In the genomic region with DNA sequence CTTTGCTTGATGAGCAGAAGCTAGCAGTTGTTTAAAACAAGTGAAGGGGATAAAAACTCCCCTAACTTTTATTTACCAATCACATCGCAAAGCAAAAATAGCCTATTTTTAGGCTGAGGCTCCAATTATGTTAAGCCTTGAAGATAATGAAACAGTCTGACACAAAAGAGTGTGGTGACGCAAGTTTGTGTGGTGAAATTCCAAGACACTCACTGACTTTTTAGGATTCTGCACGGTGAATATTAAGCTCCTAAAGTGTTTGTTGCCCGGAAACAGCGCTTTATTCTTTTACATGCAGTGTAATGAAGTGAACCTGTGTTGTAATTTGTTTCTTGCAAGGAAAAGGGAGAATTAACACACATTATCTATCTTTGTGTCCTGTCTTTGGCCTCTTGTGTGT, we compare ENCODE assay signal across 25 cellular contexts.
"Had no signal": no experiment of that assay in that cellular context is flagged by ENCODE, and none has a peak within 500 bp of the region (broad histone marks: within the 10 kb centered on the region; RNA-seq: fewer than 3 reads in every experiment).

No MANE protein-coding gene starts in this region.

- H3K4me3 Mint-ChIP-seq: effector memory CD8-positive, alpha-beta T cell; memory B cell; mesothelial cell of epicardium; naive thymus-derived CD4-positive, alpha-beta T cell; nephron; stimulated activated effector memory CD8-positive, alpha-beta T cell treated with anti-CD3 and anti-CD28 coated beads, Interleukin-12 subunit alpha, Interleukin-12 subunit beta, amount 100 ng/mL, for 72 hours; type B pancreatic cell had no signal

- H3K27ac Mint-ChIP-seq: effector memory CD8-positive, alpha-beta T cell; memory B cell; naive thymus-derived CD4-positive, alpha-beta T cell; stimulated activated effector memory CD8-positive, alpha-beta T cell treated with anti-CD3 and anti-CD28 coated beads, Interleukin-12 subunit alpha, Interleukin-12 subunit beta, amount 100 ng/mL, for 72 hours; type B pancreatic cell had no signal

- H3K4me3 ChIP-seq: esophagus squamous epithelium, lower lobe of right lung, mucosa of descending colon, prostate gland, right atrium auricular region, stomach, testis, tibial artery had no signal

- FAIRE-seq: endometrium, keratinocyte had no signal

- H3K9me3 ChIP-seq: esophagus squamous epithelium, lower lobe of right lung, mucosa of descending colon, prostate gland, right atrium auricular region, stomach, testis, tibial artery had no signal

- H3K9me3 Mint-ChIP-seq: effector memory CD8-positive, alpha-beta T cell; memory B cell; mesothelial cell of epicardium; naive thymus-derived CD4-positive, alpha-beta T cell; nephron; stimulated activated effector memory CD8-positive, alpha-beta T cell treated with anti-CD3 and anti-CD28 coated beads, Interleukin-12 subunit alpha, Interleukin-12 subunit beta, amount 100 ng/mL, for 72 hours; type B pancreatic cell had no signal

- DNase-seq: cortex of kidney; effector memory CD8-positive, alpha-beta T cell; erythroblast; esophagus squamous epithelium; foreskin melanocyte; left ventricle myocardium superior; lower lobe of right lung; mucosa of descending colon; naive thymus-derived CD4-positive, alpha-beta T cell; stimulated activated CD4-positive, alpha-beta T cell treated with anti-CD3 and anti-CD28 coated beads, Interleukin-2, amount 100 ng/mL, for 24 hours; stimulated activated CD4-positive, alpha-beta T cell treated with anti-CD3 and anti-CD28 coated beads, Interleukin-4, amount 100 ng/mL, for 24 hours; stimulated activated naive CD4-positive, alpha-beta T cell treated with Interleukin-2 at 50 U/mL for 16 hours; stomach; testis; tibial artery had no signal

- ATAC-seq: effector memory CD8-positive, alpha-beta T cell; left ventricle myocardium superior; lower lobe of right lung; mucosa of descending colon; naive thymus-derived CD4-positive, alpha-beta T cell; sciatic nerve; stimulated activated effector memory CD8-positive, alpha-beta T cell treated with anti-CD3 and anti-CD28 coated beads, Interleukin-12 subunit alpha, Interleukin-12 subunit beta, amount 100 ng/mL, for 72 hours had no signal

- H3K27me3 Mint-ChIP-seq: effector memory CD8-positive, alpha-beta T cell; memory B cell; naive thymus-derived CD4-positive, alpha-beta T cell; type B pancreatic cell had no signal

- H3K27ac ChIP-seq: esophagus squamous epithelium, lower lobe of right lung, prostate gland, right atrium auricular region, stomach, testis, tibial artery had no signal

- H3K4me1 ChIP-seq: esophagus squamous epithelium, lower lobe of right lung, prostate gland, right atrium auricular region, stomach, testis, tibial artery had no signal

- H3K36me3 ChIP-seq: esophagus squamous epithelium, lower lobe of right lung, prostate gland, right atrium auricular region, stomach, tibial artery had no signal

- H3K27me3 ChIP-seq: esophagus squamous epithelium, right atrium auricular region, stomach, testis, tibial artery had no signal

- H3K4me1 Mint-ChIP-seq: stimulated activated effector memory CD8-positive, alpha-beta T cell treated with anti-CD3 and anti-CD28 coated beads, Interleukin-12 subunit alpha, Interleukin-12 subunit beta, amount 100 ng/mL, for 72 hours had no signal
